1 cellular context compared by ENCODE assay signal in genomic region chr1:46196609-46197008, GRCh38.
TF ChIP-seq lines count a peak whose summit lies in the region.

No MANE protein-coding gene starts in this region.

TF ChIP-seq in K562, 482 proteins besides CTCF, POLR2A, EP300 and RAD21:
- TF ChIP-seq ZNF277 (CRISPR knock-in tag; IDR thresholded peaks at IDR 0.05; ENCODE audit: borderline replicate concordance) (0 out of 2 replicates have a peak, but pooled peaks have one; percentile 16), ZNF431 (CRISPR knock-in tag; IDR thresholded peaks at IDR 0.05) (no peak), NFRKB (IDR thresholded peaks at IDR 0.05; ENCODE audit: low read depth) (no peak)
